In the genomic region with DNA sequence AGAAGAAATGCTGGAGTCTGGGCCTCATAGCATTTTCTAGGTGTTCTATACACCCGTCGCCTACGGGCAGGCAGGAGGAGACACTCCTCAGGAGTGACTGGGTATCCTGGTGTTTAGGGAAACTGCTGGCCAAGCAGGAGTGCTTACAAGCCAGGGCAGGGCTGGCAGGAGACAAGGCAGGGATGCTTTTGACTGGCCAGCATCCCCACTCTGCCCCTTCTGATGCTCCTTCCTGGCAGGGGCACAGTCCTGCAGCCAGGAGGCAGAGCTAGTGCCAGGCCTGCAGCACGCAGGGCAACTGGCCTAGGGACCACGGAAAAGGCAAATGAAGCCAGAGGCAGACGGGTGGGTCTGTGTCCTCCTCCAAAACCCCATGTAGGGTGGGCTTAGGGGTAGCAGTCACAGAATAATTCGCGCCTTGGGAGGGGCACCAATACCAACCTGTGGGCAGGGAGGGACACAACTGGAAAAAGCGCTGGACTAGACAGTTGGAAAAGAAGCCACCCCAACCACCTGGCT, we compare ENCODE assay signal across 8 cellular contexts. TPM values are rescaled to one million over a fixed set of nuclear protein-coding genes. Genes with fewer than 3 reads are reported as not detected.
DNase-seq lines count a peak whose midpoint lies in the region; ATAC-seq and TF ChIP-seq lines count a peak whose summit lies in the region.

No MANE protein-coding gene starts in this region.

- peaks cover 7% of the 10 kb centered on the region for H3K4me1 Mint-ChIP-seq in Caco-2 (ENCODE audit: low read depth, unreplicated experiment)

- intact Hi-C loops in Caco-2 (cut with micrococcal nuclease; ENCODE audit: unreplicated experiment), result loop anchor here (5.0 kb wide), 1 partner anchor 238 kb away; no protein-coding TSS in a partner anchor
- intact Hi-C loops in breast epithelium (cut with DNase I; ENCODE audit: low total_unique reads), result no loop called here

- peak overlapping the region; percentile 52 to 94 for H3K27ac ChIP-seq in breast epithelium

- no peak for ATAC-seq in GM19467 (IDR thresholded peaks at IDR 0.05; ENCODE audit: unreplicated experiment)
- no peak for ATAC-seq in HG03354 (IDR thresholded peaks at IDR 0.05; ENCODE audit: poor library complexity, severe bottlenecking, unreplicated experiment)

- H3K4me3 ChIP-seq in Caco-2 (ENCODE audit: low read depth, low read length) (peak overlapping the region; percentile 65), breast epithelium (peak overlapping the region; percentile 70 to 96 (median 81)), mucosa of stomach (ENCODE audit: low read length) (peak overlapping the region; percentile 12)

- TF ChIP-seq CTCF in Caco-2 (IDR thresholded peaks at IDR 0.05; ENCODE audit: insufficient read depth in 1 of 2, low read depth in 1 of 2, low read length in 1 of 2, severe bottlenecking in 1 of 2, unreplicated experiment in 1 of 2) (no peak), breast epithelium (IDR thresholded peaks at IDR 0.05) (no peak)

- no peak for TF ChIP-seq POLR2A in breast epithelium (IDR thresholded peaks at IDR 0.05)

- POLR2A ChIA-PET in Caco-2 (lab: Charles Lee), result no interaction called here

- H3K27me3 ChIP-seq in Caco-2 (replicated peaks; ENCODE audit: control insufficient read depth, insufficient read depth, low read length), result no peaks in the 10 kb centered on the region
- H3K27me3 ChIP-seq in breast epithelium, result no peaks in the 10 kb centered on the region
- H3K27me3 ChIP-seq in mucosa of stomach (ENCODE audit: control insufficient read depth, insufficient read depth, low read length), result peaks cover 7% of the 10 kb centered on the region

- no peaks in the 10 kb centered on the region for H3K27me3 Mint-ChIP-seq in Caco-2 (ENCODE audit: insufficient read depth, unreplicated experiment)

- H3K36me3 ChIP-seq in Caco-2 (ENCODE audit: control insufficient read depth, insufficient read depth, low read length) (no peaks in the 10 kb centered on the region), breast epithelium (no peaks in the 10 kb centered on the region), mucosa of stomach (ENCODE audit: control insufficient read depth, insufficient read depth, low read length) (peaks cover 16% of the 10 kb centered on the region)

- CTCF ChIA-PET in Caco-2 (lab: Charles Lee), result interaction anchor here (0.7 to 1.2 kb wide), 4 partner anchors 17 to 57 kb away, joined by 4 to 5 read pairs (median 4); no protein-coding TSS in a partner anchor

- peaks cover 34% of the 10 kb centered on the region for H3K4me1 ChIP-seq in Caco-2
- peaks cover 8 to 18% of the 10 kb centered on the region in 2 donors for H3K4me1 ChIP-seq in breast epithelium
- peaks cover 49% of the 10 kb centered on the region for H3K4me1 ChIP-seq in mucosa of stomach (ENCODE audit: control insufficient read depth, insufficient read depth, low read length)

- no peak overlapping the region for H3K27ac Mint-ChIP-seq in Caco-2 (ENCODE audit: unreplicated experiment)

- H3K9me3 ChIP-seq in Caco-2 (no peaks in the 10 kb centered on the region; the same call in 1 of the 2 replicates), breast epithelium (no peaks in the 10 kb centered on the region), mucosa of stomach (ENCODE audit: control insufficient read depth, low read length) (no peaks in the 10 kb centered on the region)

- no peaks in the 10 kb centered on the region for H3K36me3 Mint-ChIP-seq in Caco-2 (ENCODE audit: insufficient read depth, unreplicated experiment)

- H3K4me3 Mint-ChIP-seq in Caco-2 (ENCODE audit: unreplicated experiment), result peak overlapping the region; percentile 81

- no peaks in the 10 kb centered on the region for H3K9me3 Mint-ChIP-seq in Caco-2 (ENCODE audit: unreplicated experiment)

- peak overlapping the region; percentile 68 for H3K9ac ChIP-seq in mucosa of stomach (ENCODE audit: low read length)

- DNase-seq in Caco-2 (no peak), M059J (ENCODE audit: low read depth) (peak; percentile 44), breast epithelium (ENCODE audit: low spot score in 2 of 2) (no peak), NCI-H1105 (lab: John Stamatoyannopoulos, UW) (no peak), Ammon's horn (ENCODE audit: low spot score) (no peak)

- BruUV-seq in Caco-2 (replicated peaks; lab: Mats Ljungman, UMichigan), result TSS peak; percentile 12

RNA-seq across cellular contexts. Expression of a gene that starts 4.9 kb away (rescaled TPM):
- 39.9 and 43.5 TPM in 2 replicates for total RNA-seq in Caco-2 (2022)
- total RNA-seq in M059J (2014; rRNA removed; shearing (Covaris generic)), result 40.0 and 59.1 TPM in 2 replicates
- 10 to 100 TPM; 31.8 to 68.8 (median 58.2) TPM for total RNA-seq in breast epithelium

RNA-seq across cellular contexts. Expression of a gene that starts 43.4 kb away (rescaled TPM):
- total RNA-seq in Caco-2 (2022) (0.37 and 0.43 TPM in 2 replicates), breast epithelium (1 to 10 TPM in 1 of 3 donors, under 1 TPM in 2; under 0.01 to 3.8 (median 0.44) TPM)
- total RNA-seq in M059J (2014; rRNA removed; shearing (Covaris generic)), result not detected in 2 replicates

RNA-seq across cellular contexts. Expression of a gene that starts 50.8 kb away (rescaled TPM):
- 17.0 and 17.8 TPM in 2 replicates for total RNA-seq in Caco-2 (2022)
- 14.5 and 17.0 TPM in 2 replicates for total RNA-seq in M059J (2014; rRNA removed; shearing (Covaris generic))
- 10 to 100 TPM; 25.3 to 34.4 (median 27.7) TPM for total RNA-seq in breast epithelium

Comparison
In these comparisons a context has a peak if more than half of its experiments do, and no peak if none do; other contexts are left out.
1. H3K4me3 ChIP-seq: peak in every context shown above with its lines; median percentile 81 in breast epithelium; 65 in Caco-2; 12 in mucosa of stomach.